2 cellular contexts compared by ENCODE assay signal in the genomic region with DNA sequence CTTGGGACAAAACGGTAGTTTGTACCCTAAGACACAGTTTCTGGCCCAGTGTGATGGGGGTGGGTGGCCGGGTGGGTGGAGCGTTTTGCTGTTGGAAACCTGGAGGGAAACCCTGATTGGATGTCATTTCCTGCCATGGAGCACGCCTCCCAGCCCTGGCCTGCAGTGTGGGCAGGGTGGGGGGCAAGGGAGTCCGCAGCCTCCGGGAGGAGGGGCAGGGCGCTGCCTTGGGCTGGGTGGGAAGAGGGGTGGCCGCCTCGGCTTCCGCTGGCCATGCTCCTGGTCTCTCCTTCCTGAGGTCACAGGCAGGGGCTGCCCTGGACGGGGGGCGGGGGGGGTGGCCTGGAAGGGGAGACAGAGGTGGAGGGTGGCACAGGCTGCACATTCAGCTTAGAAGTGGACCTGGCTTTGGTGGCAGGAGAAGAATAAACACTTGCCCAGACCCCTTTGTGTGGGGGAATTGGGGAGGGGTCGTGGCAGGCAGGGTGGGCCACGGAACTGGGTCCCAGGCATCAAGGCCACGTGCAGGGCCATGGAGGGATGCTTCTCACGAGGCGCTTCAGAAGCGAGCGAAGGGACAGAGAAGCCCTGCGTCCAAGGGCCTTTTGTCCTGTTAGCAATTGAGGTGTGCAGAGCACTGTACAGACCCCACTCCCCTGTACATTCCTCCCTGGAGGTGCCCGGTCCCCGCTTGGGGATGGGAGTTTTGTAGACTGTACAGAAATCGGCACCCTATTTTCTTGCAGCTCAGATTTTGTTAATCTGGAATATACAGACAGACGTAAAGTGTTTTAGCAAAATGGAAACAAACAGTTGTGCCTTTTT.
TF ChIP-seq lines count a peak whose summit lies in the region.

No MANE protein-coding gene starts in this region.

TF ChIP-seq in SK-N-SH, 30 proteins besides CTCF, POLR2A, EP300 and RAD21 (continued from another document):
- TF ChIP-seq, protein P1, sequence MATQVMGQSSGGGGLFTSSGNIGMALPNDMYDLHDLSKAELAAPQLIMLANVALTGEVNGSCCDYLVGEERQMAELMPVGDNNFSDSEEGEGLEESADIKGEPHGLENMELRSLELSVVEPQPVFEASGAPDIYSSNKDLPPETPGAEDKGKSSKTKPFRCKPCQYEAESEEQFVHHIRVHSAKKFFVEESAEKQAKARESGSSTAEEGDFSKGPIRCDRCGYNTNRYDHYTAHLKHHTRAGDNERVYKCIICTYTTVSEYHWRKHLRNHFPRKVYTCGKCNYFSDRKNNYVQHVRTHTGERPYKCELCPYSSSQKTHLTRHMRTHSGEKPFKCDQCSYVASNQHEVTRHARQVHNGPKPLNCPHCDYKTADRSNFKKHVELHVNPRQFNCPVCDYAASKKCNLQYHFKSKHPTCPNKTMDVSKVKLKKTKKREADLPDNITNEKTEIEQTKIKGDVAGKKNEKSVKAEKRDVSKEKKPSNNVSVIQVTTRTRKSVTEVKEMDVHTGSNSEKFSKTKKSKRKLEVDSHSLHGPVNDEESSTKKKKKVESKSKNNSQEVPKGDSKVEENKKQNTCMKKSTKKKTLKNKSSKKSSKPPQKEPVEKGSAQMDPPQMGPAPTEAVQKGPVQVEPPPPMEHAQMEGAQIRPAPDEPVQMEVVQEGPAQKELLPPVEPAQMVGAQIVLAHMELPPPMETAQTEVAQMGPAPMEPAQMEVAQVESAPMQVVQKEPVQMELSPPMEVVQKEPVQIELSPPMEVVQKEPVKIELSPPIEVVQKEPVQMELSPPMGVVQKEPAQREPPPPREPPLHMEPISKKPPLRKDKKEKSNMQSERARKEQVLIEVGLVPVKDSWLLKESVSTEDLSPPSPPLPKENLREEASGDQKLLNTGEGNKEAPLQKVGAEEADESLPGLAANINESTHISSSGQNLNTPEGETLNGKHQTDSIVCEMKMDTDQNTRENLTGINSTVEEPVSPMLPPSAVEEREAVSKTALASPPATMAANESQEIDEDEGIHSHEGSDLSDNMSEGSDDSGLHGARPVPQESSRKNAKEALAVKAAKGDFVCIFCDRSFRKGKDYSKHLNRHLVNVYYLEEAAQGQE (IDR thresholded peaks at IDR 0.05; ENCODE audit: low read depth, low read length) = no peak
- TF ChIP-seq FOXM1 (IDR thresholded peaks at IDR 0.05; ENCODE audit: low read depth) = no peak
- TF ChIP-seq MXI1 (IDR thresholded peaks at IDR 0.05; ENCODE audit: low read depth, low read length) = no peak
- TF ChIP-seq, protein P2, sequence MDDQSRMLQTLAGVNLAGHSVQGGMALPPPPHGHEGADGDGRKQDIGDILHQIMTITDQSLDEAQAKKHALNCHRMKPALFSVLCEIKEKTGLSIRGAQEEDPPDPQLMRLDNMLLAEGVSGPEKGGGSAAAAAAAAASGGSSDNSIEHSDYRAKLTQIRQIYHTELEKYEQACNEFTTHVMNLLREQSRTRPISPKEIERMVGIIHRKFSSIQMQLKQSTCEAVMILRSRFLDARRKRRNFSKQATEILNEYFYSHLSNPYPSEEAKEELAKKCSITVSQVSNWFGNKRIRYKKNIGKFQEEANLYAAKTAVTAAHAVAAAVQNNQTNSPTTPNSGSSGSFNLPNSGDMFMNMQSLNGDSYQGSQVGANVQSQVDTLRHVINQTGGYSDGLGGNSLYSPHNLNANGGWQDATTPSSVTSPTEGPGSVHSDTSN (IDR thresholded peaks at IDR 0.05) = no peak
- TF ChIP-seq NRF1 (IDR thresholded peaks at IDR 0.05; ENCODE audit: low read depth, low read length) = no peak
- no peak for TF ChIP-seq YY1 (IDR thresholded peaks at IDR 0.05; ENCODE audit: low read depth)
- no peak for TF ChIP-seq GATA2 (CRISPR knock-in tag; IDR thresholded peaks at IDR 0.05)
- TF ChIP-seq IRF3 (IDR thresholded peaks at IDR 0.05; ENCODE audit: low read depth, low read length) = no peak

TF ChIP-seq in SK-N-SH treated with all-trans-retinoic acid at 6 μM for 48 hours, 23 proteins besides CTCF, POLR2A, EP300 and RAD21 (continued from another document):
- TF ChIP-seq, protein P3, sequence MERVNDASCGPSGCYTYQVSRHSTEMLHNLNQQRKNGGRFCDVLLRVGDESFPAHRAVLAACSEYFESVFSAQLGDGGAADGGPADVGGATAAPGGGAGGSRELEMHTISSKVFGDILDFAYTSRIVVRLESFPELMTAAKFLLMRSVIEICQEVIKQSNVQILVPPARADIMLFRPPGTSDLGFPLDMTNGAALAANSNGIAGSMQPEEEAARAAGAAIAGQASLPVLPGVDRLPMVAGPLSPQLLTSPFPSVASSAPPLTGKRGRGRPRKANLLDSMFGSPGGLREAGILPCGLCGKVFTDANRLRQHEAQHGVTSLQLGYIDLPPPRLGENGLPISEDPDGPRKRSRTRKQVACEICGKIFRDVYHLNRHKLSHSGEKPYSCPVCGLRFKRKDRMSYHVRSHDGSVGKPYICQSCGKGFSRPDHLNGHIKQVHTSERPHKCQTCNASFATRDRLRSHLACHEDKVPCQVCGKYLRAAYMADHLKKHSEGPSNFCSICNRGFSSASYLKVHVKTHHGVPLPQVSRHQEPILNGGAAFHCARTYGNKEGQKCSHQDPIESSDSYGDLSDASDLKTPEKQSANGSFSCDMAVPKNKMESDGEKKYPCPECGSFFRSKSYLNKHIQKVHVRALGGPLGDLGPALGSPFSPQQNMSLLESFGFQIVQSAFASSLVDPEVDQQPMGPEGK (CRISPR knock-in tag; IDR thresholded peaks at IDR 0.05; ENCODE audit: borderline replicate concordance) = no peak
- TF ChIP-seq CSDC2 (CRISPR knock-in tag; IDR thresholded peaks at IDR 0.05) (no peak), SNAI2 (CRISPR knock-in tag; IDR thresholded peaks at IDR 0.05) (no peak), ZNF565 (CRISPR knock-in tag; conservative IDR thresholded peaks at IDR 0.05; ENCODE audit: low read depth) (no peak), ZNF8 (CRISPR knock-in tag; IDR thresholded peaks at IDR 0.05) (no peak), ESRRG (CRISPR knock-in tag; IDR thresholded peaks at IDR 0.05) (no peak), POU6F1 (CRISPR knock-in tag; IDR thresholded peaks at IDR 0.05; ENCODE audit: borderline replicate concordance, low read depth) (no peak), TCF4 (CRISPR knock-in tag; IDR thresholded peaks at IDR 0.05; ENCODE audit: borderline replicate concordance) (no peak), OSR1 (CRISPR knock-in tag; IDR thresholded peaks at IDR 0.05) (no peak), ZFP3 (CRISPR knock-in tag; IDR thresholded peaks at IDR 0.05) (no peak), ZNF70 (CRISPR knock-in tag; IDR thresholded peaks at IDR 0.05) (no peak), PPARA (CRISPR knock-in tag; IDR thresholded peaks at IDR 0.05; ENCODE audit: borderline replicate concordance) (no peak), TOX (CRISPR knock-in tag; IDR thresholded peaks at IDR 0.05; ENCODE audit: borderline replicate concordance) (no peak), BACH2 (CRISPR knock-in tag; IDR thresholded peaks at IDR 0.05; ENCODE audit: borderline replicate concordance) (no peak)
- TF ChIP-seq, protein P4, sequence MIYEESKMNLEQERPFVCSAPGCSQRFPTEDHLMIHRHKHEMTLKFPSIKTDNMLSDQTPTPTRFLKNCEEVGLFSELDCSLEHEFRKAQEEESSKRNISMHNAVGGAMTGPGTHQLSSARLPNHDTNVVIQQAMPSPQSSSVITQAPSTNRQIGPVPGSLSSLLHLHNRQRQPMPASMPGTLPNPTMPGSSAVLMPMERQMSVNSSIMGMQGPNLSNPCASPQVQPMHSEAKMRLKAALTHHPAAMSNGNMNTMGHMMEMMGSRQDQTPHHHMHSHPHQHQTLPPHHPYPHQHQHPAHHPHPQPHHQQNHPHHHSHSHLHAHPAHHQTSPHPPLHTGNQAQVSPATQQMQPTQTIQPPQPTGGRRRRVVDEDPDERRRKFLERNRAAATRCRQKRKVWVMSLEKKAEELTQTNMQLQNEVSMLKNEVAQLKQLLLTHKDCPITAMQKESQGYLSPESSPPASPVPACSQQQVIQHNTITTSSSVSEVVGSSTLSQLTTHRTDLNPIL (CRISPR knock-in tag; IDR thresholded peaks at IDR 0.05; ENCODE audit: low read depth) = no peak
